Comparison of ENCODE assay signal across 12 cellular contexts in genomic region chr11:111886844-111887243, GRCh38. TPM values are rescaled to one million over a fixed set of nuclear protein-coding genes. Genes with fewer than 3 reads are reported as not detected.
DNase-seq lines count a peak whose midpoint lies in the region; ATAC-seq and TF ChIP-seq lines count a peak whose summit lies in the region.
"Had no signal": no experiment of that assay in that cellular context is flagged by ENCODE, and none has a peak within 500 bp of the region (broad histone marks: within the 10 kb centered on the region; RNA-seq: fewer than 3 reads in every experiment).

No MANE protein-coding gene starts in this region.

- no CpG with 5 or more reads among the region's 2 CpGs for WGBS in IMR-90 (ENCODE audit: extremely low coverage in 2 of 2, insufficient read length in 1 of 2), 2 experiments

- no peak overlapping the region for H3K4me2 ChIP-seq in IMR-90 (ENCODE audit: low read depth, low read length)

- no peak overlapping the region for H3K23ac ChIP-seq in IMR-90 (ENCODE audit: low read depth, low read length)

- no peak overlapping the region for H3K9ac ChIP-seq in IMR-90 (ENCODE audit: low read depth, low read length)
- H3K9ac ChIP-seq: GM23248 had no signal

- TF ChIP-seq POLR2A in IMR-90 (IDR thresholded peaks at IDR 0.05; ENCODE audit: low read depth, low read length) (no peak), Peyer's patch (IDR thresholded peaks at IDR 0.05) (no peak)

- H3K18ac ChIP-seq in IMR-90 (ENCODE audit: low read depth, low read length) = no peak overlapping the region

- no peak overlapping the region for H4K8ac ChIP-seq in IMR-90 (ENCODE audit: low read depth in 2 of 2, low read length in 2 of 2)

- DNase-seq in IMR-90 (no peak), MV-4-11 (lab: John Stamatoyannopoulos, UW) (peak; percentile 12), fibroblast of villous mesenchyme (ENCODE audit: low read depth) (peak; percentile 17), AG08396 (ENCODE audit: low spot score) (no peak), Peyer's patch (no peak)
- DNase-seq: BE2C; CD4-positive, alpha-beta memory T cell; DMS79; GM23248 had no signal

- CTCF ChIA-PET in IMR-90 (lab: Yijun Ruan, JAX) = no interaction called here

- H3K36me3 ChIP-seq in IMR-90 (ENCODE audit: control insufficient read depth, insufficient read depth, low read length) (no peaks in the 10 kb centered on the region), Peyer's patch (no peaks in the 10 kb centered on the region)
- H3K36me3 ChIP-seq: BE2C had no signal

- TF ChIP-seq RAD21 in IMR-90 (IDR thresholded peaks at IDR 0.05; ENCODE audit: low read length) = no peak

- no peak overlapping the region for H2BK15ac ChIP-seq in IMR-90 (ENCODE audit: low read depth, low read length)

- H2BK20ac ChIP-seq in IMR-90 (ENCODE audit: low read depth, low read length) = no peak overlapping the region

- BruUV-seq in IMR-90 (replicated peaks; lab: Mats Ljungman, UMichigan) = no TSS peak

- no peaks in the 10 kb centered on the region for H3K9me1 ChIP-seq in IMR-90 (ENCODE audit: insufficient read depth, low read length)

- dilution Hi-C loops in IMR-90 (cut with HindIII; ENCODE audit: low sequenced_read_pairs, unreplicated experiment) = no loop called here

- no peaks in the 10 kb centered on the region for H4K20me1 ChIP-seq in IMR-90 (ENCODE audit: insufficient read depth, low read length)

- H3K56ac ChIP-seq in IMR-90 (ENCODE audit: extremely low read depth, insufficient read depth, low read length) = no peak overlapping the region

- no peak overlapping the region for H3K27ac ChIP-seq in IMR-90 (ENCODE audit: insufficient read depth, low read length)
- H3K27ac ChIP-seq in Peyer's patch = no peak overlapping the region
- H3K27ac ChIP-seq: C4-2B, GM23248, HL-60 had no signal

- H3K27me3 ChIP-seq in IMR-90 (ENCODE audit: control insufficient read depth, insufficient read depth, low read length) = no peaks in the 10 kb centered on the region
- no peaks in the 10 kb centered on the region for H3K27me3 ChIP-seq in Peyer's patch
- H3K27me3 ChIP-seq: BE2C had no signal

- H4K5ac ChIP-seq in IMR-90 (ENCODE audit: low read depth, low read length) = no peak overlapping the region

- no peak overlapping the region for H4K91ac ChIP-seq in IMR-90 (ENCODE audit: insufficient read depth, low read depth, low read length)

- no peak overlapping the region for H3K14ac ChIP-seq in IMR-90 (replicated peaks; ENCODE audit: low read depth, low read length)

- in situ Hi-C loops in IMR-90 (cut with MboI; ENCODE audit: low sequenced_read_pairs) = no loop called here

- H3K4ac ChIP-seq in IMR-90 (ENCODE audit: low read depth, low read length) = no peak overlapping the region

- H2AK9ac ChIP-seq in IMR-90 (replicated peaks; ENCODE audit: low read depth, low read length, poor library complexity) = no peak overlapping the region

- H2AFZ ChIP-seq in IMR-90 (replicated peaks; ENCODE audit: low read length, poor library complexity) = no peak overlapping the region
- H2AFZ ChIP-seq: GM23248 had no signal

- no peak overlapping the region for H2BK5ac ChIP-seq in IMR-90 (ENCODE audit: low read depth, low read length, poor library complexity, severe bottlenecking)

- no peak for ATAC-seq in IMR-90 (ENCODE audit: low read depth)
- ATAC-seq: HCT116 had no signal

- H3K79me1 ChIP-seq in IMR-90 (ENCODE audit: low read depth in 1 of 2, low read length in 2 of 2) = no peaks in the 10 kb centered on the region

- H2AK5ac ChIP-seq in IMR-90 (ENCODE audit: low read depth, low read length) = no peak overlapping the region

- POLR2A ChIA-PET in IMR-90 (lab: Charles Lee; ENCODE audit: unreplicated experiment) = interaction anchor here (1.1 kb wide), 1 partner anchor 24 kb away, joined by 3 read pairs; no protein-coding TSS in a partner anchor

- H3K9me3 ChIP-seq in IMR-90 (ENCODE audit: control insufficient read depth, insufficient read depth, low read length) (no peaks in the 10 kb centered on the region), Peyer's patch (no peaks in the 10 kb centered on the region)
- H3K9me3 ChIP-seq: BE2C had no signal

- H3K4me3 ChIP-seq in IMR-90 (ENCODE audit: insufficient read depth, low read depth, low read length) (no peak overlapping the region), fibroblast of villous mesenchyme (ENCODE audit: low read depth, low read length) (no peak overlapping the region), Peyer's patch (no peak overlapping the region)
- H3K4me3 ChIP-seq: GM23248 had no signal

- intact Hi-C loops in IMR-90 (cut with micrococcal nuclease) = no loop called here

- TF ChIP-seq CTCF in IMR-90 (conservative IDR thresholded peaks at IDR 0.05; ENCODE audit: low read depth, low read length) = no peak
- no peak for TF ChIP-seq CTCF in fibroblast of villous mesenchyme (IDR thresholded peaks at IDR 0.05; ENCODE audit: insufficient read depth, low read depth, low read length)
- TF ChIP-seq CTCF in Peyer's patch (IDR thresholded peaks at IDR 0.05) = no peak

- no peak overlapping the region for H2BK120ac ChIP-seq in IMR-90 (ENCODE audit: low read depth, low read length)

- H3K4me1 ChIP-seq in IMR-90 (ENCODE audit: control insufficient read depth, insufficient read depth, low read length) (no peaks in the 10 kb centered on the region), Peyer's patch (no peaks in the 10 kb centered on the region)
- H3K4me1 ChIP-seq: BE2C had no signal

TF ChIP-seq in IMR-90, 13 proteins besides CTCF, POLR2A, EP300 and RAD21:
- TF ChIP-seq CEBPB (IDR thresholded peaks at IDR 0.05; ENCODE audit: low read depth, low read length) = peak; percentile 85
- TF ChIP-seq SMC3 (IDR thresholded peaks at IDR 0.05; ENCODE audit: low read depth, low read length) = no peak
- TF ChIP-seq MAZ (IDR thresholded peaks at IDR 0.05; ENCODE audit: borderline replicate concordance, low read depth, low read length) = no peak

RNA-seq across cellular contexts. Expression of gene CFAP68, which starts 7.5 kb away (rescaled TPM):
- total RNA-seq in IMR-90 (2012; rRNA removed) (8.9 and 10.2 TPM in 2 replicates), fibroblast of villous mesenchyme (4.3 and 7.7 TPM in 2 replicates), Peyer's patch (10 to 100 TPM in 3 of 4 donors, not detected in 1; 11.9 to 22.6 (median 16.0) TPM)
- 17.0 and 19.9 TPM in 2 replicates for polyA plus RNA-seq in IMR-90 (2012; rRNA removed)
- polyA plus RNA-seq in IMR-90 (2012; cell fraction: cytosol; rRNA removed) = 12.8 and 19.3 TPM in 2 replicates
- polyA plus RNA-seq in IMR-90 (2012; cell fraction: nucleus; rRNA removed; ENCODE audit: low replicate concordance) = 1.6 and 6.8 TPM in 2 replicates

RNA-seq across cellular contexts. Expression of gene FDXACB1, which starts 7.9 kb away (rescaled TPM):
- total RNA-seq in IMR-90 (2012; rRNA removed) = 3.0 and 3.3 TPM in 2 replicates
- polyA plus RNA-seq in IMR-90 (2012; rRNA removed) = 1.3 and 1.7 TPM in 2 replicates
- 0.51 and 0.83 TPM in 2 replicates for polyA plus RNA-seq in IMR-90 (2012; cell fraction: cytosol; rRNA removed)
- 0.48 and 1.6 TPM in 2 replicates for polyA plus RNA-seq in IMR-90 (2012; cell fraction: nucleus; rRNA removed; ENCODE audit: low replicate concordance)
- total RNA-seq in fibroblast of villous mesenchyme = 2.3 and 4.3 TPM in 2 replicates
- total RNA-seq in Peyer's patch = 1 to 10 TPM in 2 of 4 donors, under 1 TPM in 2; 0.53 to 1.7 (median 1.1) TPM

RNA-seq across cellular contexts. Expression of gene ALG9, which starts 15.5 kb away (rescaled TPM):
- 35.7 and 44.7 TPM in 2 replicates for total RNA-seq in IMR-90 (2012; rRNA removed)
- polyA plus RNA-seq in IMR-90 (2012; rRNA removed) = 18.2 and 20.7 TPM in 2 replicates
- polyA plus RNA-seq in IMR-90 (2012; cell fraction: cytosol; rRNA removed) = 7.4 and 10.6 TPM in 2 replicates
- polyA plus RNA-seq in IMR-90 (2012; cell fraction: nucleus; rRNA removed; ENCODE audit: low replicate concordance) = 10.9 and 48.7 TPM in 2 replicates
- total RNA-seq in fibroblast of villous mesenchyme = 35.8 and 49.7 TPM in 2 replicates
- total RNA-seq in Peyer's patch = 10 to 100 TPM; 14.0 to 32.4 (median 31.7) TPM

RNA-seq across cellular contexts. Expression of gene CRYAB, which starts 24.7 kb away (rescaled TPM):
- total RNA-seq in IMR-90 (2012; rRNA removed) (3.9 and 6.5 TPM in 2 replicates), fibroblast of villous mesenchyme (11.0 and 20.7 TPM in 2 replicates), Peyer's patch (10 to 100 TPM in 3 of 4 donors, 1 to 10 TPM in 1; 7.7 to 32.2 (median 14.9) TPM)
- 16.5 and 19.5 TPM in 2 replicates for polyA plus RNA-seq in IMR-90 (2012; rRNA removed)
- polyA plus RNA-seq in IMR-90 (2012; cell fraction: cytosol; rRNA removed) = 12.3 and 25.3 TPM in 2 replicates
- polyA plus RNA-seq in IMR-90 (2012; cell fraction: nucleus; rRNA removed; ENCODE audit: low replicate concordance) = 4.3 and 6.7 TPM in 2 replicates
- total RNA-seq: CD4-positive, alpha-beta memory T cell had no signal
- polyA plus RNA-seq: CD4-positive, alpha-beta memory T cell had no signal

RNA-seq across cellular contexts. Expression of gene HSPB2, which starts 25.7 kb away (rescaled TPM):
- under 0.01 and 0.18 TPM in 2 replicates for total RNA-seq in IMR-90 (2012; rRNA removed)
- 0.55 and 1.0 TPM in 2 replicates for polyA plus RNA-seq in IMR-90 (2012; rRNA removed)
- polyA plus RNA-seq in IMR-90 (2012; cell fraction: cytosol; rRNA removed) = 0.27 and 0.36 TPM in 2 replicates
- polyA plus RNA-seq in IMR-90 (2012; cell fraction: nucleus; rRNA removed; ENCODE audit: low replicate concordance) = 0.68 and 0.70 TPM in 2 replicates
- total RNA-seq in fibroblast of villous mesenchyme = 0.43 and 0.64 TPM in 2 replicates
- 1 to 10 TPM in 1 of 4 donors, under 1 TPM in 1, not detected in 2; 0.94 to 2.5 TPM for total RNA-seq in Peyer's patch
- total RNA-seq: CD4-positive, alpha-beta memory T cell had no signal
- polyA plus RNA-seq: CD4-positive, alpha-beta memory T cell had no signal

Comparison
In these comparisons a context has a peak if more than half of its experiments do, and no peak if none do; other contexts are left out.
1. DNase-seq: peak in MV-4-11 (single experiment) and fibroblast of villous mesenchyme (single experiment); none in IMR-90 (single experiment), AG08396 (single experiment) and Peyer's patch (0 of 3).